20 cellular contexts compared by ENCODE assay signal in the genomic region with DNA sequence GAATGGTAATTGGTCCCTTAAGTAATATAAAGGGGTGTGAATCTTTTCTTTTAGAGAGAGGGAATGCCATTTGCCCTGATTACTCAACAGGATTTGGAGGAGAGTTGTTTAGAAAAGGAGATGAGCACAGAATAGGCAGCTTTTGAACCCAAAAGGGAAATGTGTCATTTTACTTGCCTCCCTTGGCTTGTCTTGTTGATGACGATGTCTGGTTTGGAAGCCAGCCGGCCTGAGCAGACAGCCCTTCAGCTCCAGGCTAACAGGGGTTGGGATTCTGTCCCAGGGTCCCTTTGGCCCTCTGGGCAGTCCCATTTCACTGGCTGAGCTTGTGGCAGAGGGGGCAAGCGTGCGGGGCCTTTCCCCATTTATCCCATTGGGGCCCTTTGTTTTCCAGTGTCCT.
"Had no signal": no experiment of that assay in that cellular context is flagged by ENCODE, and none has a peak within 500 bp of the region (broad histone marks: within the 10 kb centered on the region; RNA-seq: fewer than 3 reads in every experiment).

No MANE protein-coding gene starts in this region.

- H2AFZ ChIP-seq: neural progenitor cell had no signal

- H3K4me3 Mint-ChIP-seq: activated CD8-positive, alpha-beta T cell treated with anti-CD3 and anti-CD28 coated beads, Interleukin-2, amount 10 ng/mL, durations not matched to agents 7 days and 5 days; activated naive CD8-positive, alpha-beta T cell; activated T-cell treated with anti-CD3 and anti-CD28 coated beads, Interleukin-2, amount 50 U/mL, for 72 hours; brain; neural progenitor cell; T-helper 17 cell; type B pancreatic cell; WTC11 had no signal

- H3K9me3 ChIP-seq: esophagus squamous epithelium, gastrocnemius medialis had no signal

- H3K4me3 ChIP-seq: esophagus squamous epithelium, gastrocnemius medialis, neural progenitor cell, skin epidermis had no signal

- H3K9me3 Mint-ChIP-seq: activated T-cell treated with anti-CD3 and anti-CD28 coated beads, Interleukin-2, amount 50 U/mL, for 72 hours; neural progenitor cell had no signal

- H3K27ac ChIP-seq: neural progenitor cell had no signal

- H3K4me1 ChIP-seq: neural progenitor cell had no signal

- ATAC-seq: activated CD8-positive, alpha-beta T cell treated with anti-CD3 and anti-CD28 coated beads, Interleukin-2, amount 10 ng/mL, durations not matched to agents 7 days and 5 days; activated T-cell treated with anti-CD3 and anti-CD28 coated beads, Interleukin-2, amount 50 U/mL, for 72 hours; stimulated activated naive CD8-positive, alpha-beta T cell treated with anti-CD3 and anti-CD28 coated beads, Interleukin-15, Interleukin-2, amounts not matched to agents 100 U/mL and 50 U/mL, for 24 hours; T-helper 17 cell; WTC11 had no signal

- H3K36me3 Mint-ChIP-seq: activated naive CD8-positive, alpha-beta T cell; brain; neural progenitor cell; type B pancreatic cell; WTC11 had no signal

- DNase-seq: activated CD4-positive, alpha-beta T cell treated with anti-CD3 and anti-CD28 coated beads for 4 hours; activated CD8-positive, alpha-beta memory T cell treated with anti-CD3 and anti-CD28 coated beads, Interleukin-2, amount 50 U/mL, for 4 hours; activated CD8-positive, alpha-beta T cell treated with anti-CD3 and anti-CD28 coated beads, Interleukin-2, amount 10 ng/mL, durations not matched to agents 7 days and 5 days; activated gamma-delta T cell; activated T-cell treated with anti-CD3 and anti-CD28 coated beads, Interleukin-2, amount 50 U/mL, for 72 hours; amygdala; cortex of kidney; effector CD8-positive, alpha-beta T cell; esophagus squamous epithelium; gastrocnemius medialis; mammary epithelial cell; stimulated activated CD4-positive, alpha-beta T cell treated with anti-CD3 and anti-CD28 coated beads, Interleukin-4, amount 100 ng/mL, for 24 hours; stimulated activated naive CD8-positive, alpha-beta T cell treated with anti-CD3 and anti-CD28 coated beads, Interleukin-15, Interleukin-2, amounts not matched to agents 100 U/mL and 50 U/mL, for 24 hours; T-helper 17 cell had no signal

- H3K27me3 ChIP-seq: gastrocnemius medialis, neural progenitor cell had no signal

- H3K27ac Mint-ChIP-seq: activated CD8-positive, alpha-beta T cell treated with anti-CD3 and anti-CD28 coated beads, Interleukin-2, amount 10 ng/mL, durations not matched to agents 7 days and 5 days; activated naive CD8-positive, alpha-beta T cell; activated T-cell treated with anti-CD3 and anti-CD28 coated beads, Interleukin-2, amount 50 U/mL, for 72 hours; brain; neural progenitor cell; T-helper 17 cell; type B pancreatic cell; WTC11 had no signal

- H3K36me3 ChIP-seq: esophagus squamous epithelium, gastrocnemius medialis, neural progenitor cell had no signal
